ENCODE assay signal across 21 cellular contexts in genomic region chr2:108301558-108301957, GRCh38. TPM values are rescaled to one million over a fixed set of nuclear protein-coding genes. Genes with fewer than 3 reads are reported as not detected.
"Had no signal": no experiment of that assay in that cellular context is flagged by ENCODE, and none has a peak within 500 bp of the region (broad histone marks: within the 10 kb centered on the region; RNA-seq: fewer than 3 reads in every experiment).

No MANE protein-coding gene starts in this region.

- H3K9me3 ChIP-seq: esophagus muscularis mucosa, gastrocnemius medialis, right atrium auricular region, sigmoid colon had no signal

- H3K36me3 ChIP-seq: esophagus muscularis mucosa, gastrocnemius medialis, right atrium auricular region, sigmoid colon had no signal

- H3K4me1 Mint-ChIP-seq: natural killer cell, neural crest cell had no signal

- H3K9me3 Mint-ChIP-seq: dendritic cell treated with granulocyte-macrophage colony-stimulating factor and Interleukin-4, amounts not matched to agents 40 ng/mL and 50 ng/mL, for 4 days; effector memory CD8-positive, alpha-beta T cell; natural killer cell; neural crest cell had no signal

- H3K27ac Mint-ChIP-seq: dendritic cell treated with granulocyte-macrophage colony-stimulating factor and Interleukin-4, amounts not matched to agents 40 ng/mL and 50 ng/mL, for 4 days; effector memory CD8-positive, alpha-beta T cell; natural killer cell had no signal

- ATAC-seq: effector memory CD8-positive, alpha-beta T cell; gastrocnemius medialis; left cardiac atrium; natural killer cell had no signal

- H3K4me3 ChIP-seq: esophagus muscularis mucosa, gastrocnemius medialis, right atrium auricular region, sigmoid colon, skin epidermis had no signal

- H3K4me3 Mint-ChIP-seq: dendritic cell treated with granulocyte-macrophage colony-stimulating factor and Interleukin-4, amounts not matched to agents 40 ng/mL and 50 ng/mL, for 4 days; effector memory CD8-positive, alpha-beta T cell; natural killer cell; neural crest cell had no signal

- H3K4me1 ChIP-seq: esophagus muscularis mucosa, gastrocnemius medialis, right atrium auricular region, sigmoid colon had no signal

- H3K27ac ChIP-seq: epithelial cell of prostate, esophagus muscularis mucosa, gastrocnemius medialis, right atrium auricular region, sigmoid colon, skin epidermis had no signal

- H3K27me3 Mint-ChIP-seq: dendritic cell treated with granulocyte-macrophage colony-stimulating factor and Interleukin-4, amounts not matched to agents 40 ng/mL and 50 ng/mL, for 4 days had no signal

- H3K36me3 Mint-ChIP-seq: natural killer cell had no signal

- H3K27me3 ChIP-seq: esophagus muscularis mucosa, gastrocnemius medialis, right atrium auricular region, sigmoid colon had no signal

- FAIRE-seq: colon, keratinocyte, urothelium cell line had no signal

- DNase-seq: effector memory CD8-positive, alpha-beta T cell; gastrocnemius medialis; glutamatergic neuron; left cardiac atrium; mammary epithelial cell; natural killer cell; posterior cingulate gyrus; sigmoid colon; stimulated activated CD4-positive, alpha-beta T cell treated with anti-CD3 and anti-CD28 coated beads, Interleukin-12 subunit alpha, Interleukin-12 subunit beta, amount 100 ng/mL, for 4 hours; stimulated activated naive CD4-positive, alpha-beta T cell; trophoblast cell had no signal

RNA-seq across cellular contexts. Expression of gene SULT1C2, which starts 12.9 kb away (rescaled TPM):
- total RNA-seq: fibroblast of villous mesenchyme, mammary epithelial cell, natural killer cell had no signal
- polyA plus RNA-seq: keratinocyte, mammary epithelial cell had no signal
